Comparison of ENCODE assay signal across 8 cellular contexts in the genomic region with DNA sequence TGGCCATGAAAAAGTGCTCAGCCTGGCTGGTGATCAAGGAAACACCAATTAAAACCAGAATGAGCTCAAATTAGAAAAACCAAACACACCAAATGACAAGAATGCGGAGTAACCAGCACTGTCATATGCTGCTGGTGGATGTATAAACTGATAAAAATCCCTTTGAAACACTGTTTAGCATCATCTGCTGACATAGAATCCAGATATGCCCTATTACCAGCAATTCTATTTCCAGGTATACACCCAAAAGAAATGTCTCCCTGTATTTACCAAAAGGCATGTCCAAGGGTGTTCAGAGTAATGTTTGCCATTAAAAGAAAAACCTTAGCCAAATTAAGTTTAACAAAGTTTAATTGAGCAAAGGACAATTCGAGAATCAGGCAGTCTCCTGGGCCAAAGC.
"Had no signal": no experiment of that assay in that cellular context is flagged by ENCODE, and none has a peak within 500 bp of the region (broad histone marks: within the 10 kb centered on the region; RNA-seq: fewer than 3 reads in every experiment).

No MANE protein-coding gene starts in this region.

- DNase-seq: H9, HCEC 1CT, KBM-7 had no signal

- FAIRE-seq: H1, H54, HepG2 had no signal

- H2AFZ ChIP-seq: GM23338 had no signal

- H3K4me3 ChIP-seq: GM23338 had no signal

- ATAC-seq: GM23338, HepG2 had no signal

- H3K27ac ChIP-seq: HL-60 had no signal

- H3K4me2 ChIP-seq: GM23338 had no signal
